ENCODE assay signal across 11 cellular contexts in genomic region chrX:30812326-30812725, GRCh38.
DNase-seq lines count a peak whose midpoint lies in the region; ATAC-seq, FAIRE-seq and TF ChIP-seq lines count a peak whose summit lies in the region.
"Had no signal": no experiment of that assay in that cellular context is flagged by ENCODE, and none has a peak within 500 bp of the region (broad histone marks: within the 10 kb centered on the region; RNA-seq: fewer than 3 reads in every experiment).

No MANE protein-coding gene starts in this region.

- H3K27me3 Mint-ChIP-seq in activated CD8-positive, alpha-beta T cell treated with anti-CD3 and anti-CD28 coated beads for 36 hours: no peaks in the 10 kb centered on the region
- H3K27me3 Mint-ChIP-seq: stimulated activated naive CD8-positive, alpha-beta T cell treated with anti-CD3 and anti-CD28 coated beads, Interleukin-15, Interleukin-2, amounts not matched to agents 100 ng/mL and 50 ng/mL, for 24 hours had no signal

- no peak overlapping the region for H3K4me2 ChIP-seq in Loucy (ENCODE audit: low read depth, low read length, poor library complexity, severe bottlenecking)

- no peak overlapping the region for H3K27ac Mint-ChIP-seq in activated CD8-positive, alpha-beta T cell treated with anti-CD3 and anti-CD28 coated beads for 36 hours
- H3K27ac Mint-ChIP-seq: stimulated activated naive CD8-positive, alpha-beta T cell treated with anti-CD3 and anti-CD28 coated beads, Interleukin-15, Interleukin-2, amounts not matched to agents 100 ng/mL and 50 ng/mL, for 24 hours had no signal

- no peaks in the 10 kb centered on the region for H3K4me1 ChIP-seq in Loucy (ENCODE audit: insufficient read depth, low read length, poor library complexity, severe bottlenecking)

- no peak for TF ChIP-seq POLR2A in GM12891 (IDR thresholded peaks at IDR 0.05; ENCODE audit: low read depth, low read length)

- H3K9me3 ChIP-seq in Loucy (ENCODE audit: insufficient read depth, low read depth, low read length): no peaks in the 10 kb centered on the region

- H3K36me3 Mint-ChIP-seq in activated CD8-positive, alpha-beta T cell treated with anti-CD3 and anti-CD28 coated beads for 36 hours (ENCODE audit: low read depth): no peaks in the 10 kb centered on the region

- H3K4me3 ChIP-seq in Loucy (ENCODE audit: low read length, poor library complexity, severe bottlenecking): no peak overlapping the region
- no peak overlapping the region for H3K4me3 ChIP-seq in H7 (ENCODE audit: insufficient read depth, low read depth, low read length)

- no peaks in the 10 kb centered on the region for H3K4me1 Mint-ChIP-seq in activated CD8-positive, alpha-beta T cell treated with anti-CD3 and anti-CD28 coated beads for 36 hours (ENCODE audit: low read depth)

- H3K36me3 ChIP-seq in Loucy (ENCODE audit: insufficient read depth, low read length): no peaks in the 10 kb centered on the region
- H3K36me3 ChIP-seq in H7 (replicated peaks; ENCODE audit: control insufficient read depth, insufficient read depth, low read length): no peaks in the 10 kb centered on the region

- H3K9ac ChIP-seq in Loucy (ENCODE audit: low read depth, low read length, poor library complexity, severe bottlenecking): no peak overlapping the region

- H3K9me3 Mint-ChIP-seq in activated CD8-positive, alpha-beta T cell treated with anti-CD3 and anti-CD28 coated beads for 36 hours: no peaks in the 10 kb centered on the region
- H3K9me3 Mint-ChIP-seq: stimulated activated naive CD8-positive, alpha-beta T cell treated with anti-CD3 and anti-CD28 coated beads, Interleukin-15, Interleukin-2, amounts not matched to agents 100 ng/mL and 50 ng/mL, for 24 hours had no signal

- intact Hi-C loops in activated CD8-positive, alpha-beta T cell treated with anti-CD3 and anti-CD28 coated beads for 36 hours (cut with micrococcal nuclease): no loop called here

- H2AFZ ChIP-seq in Loucy (ENCODE audit: low read length): peak overlapping the region; percentile 36; the same call in 1 of the 2 replicates

- CTCF ChIA-PET in activated CD8-positive, alpha-beta T cell treated with anti-CD3 and anti-CD28 coated beads for 36 hours (lab: Charles Lee): interaction anchor here (1.1 kb wide), 1 partner anchor 11 kb away, joined by 3 read pairs; no protein-coding TSS in a partner anchor

- POLR2A ChIA-PET in activated CD8-positive, alpha-beta T cell treated with anti-CD3 and anti-CD28 coated beads for 36 hours (lab: Charles Lee): no interaction called here

- H3K9me2 ChIP-seq in Loucy (replicated peaks; ENCODE audit: low read depth, low read length): no peaks in the 10 kb centered on the region

- H3K4me3 Mint-ChIP-seq in activated CD8-positive, alpha-beta T cell treated with anti-CD3 and anti-CD28 coated beads for 36 hours: no peak overlapping the region
- H3K4me3 Mint-ChIP-seq: stimulated activated naive CD8-positive, alpha-beta T cell treated with anti-CD3 and anti-CD28 coated beads, Interleukin-15, Interleukin-2, amounts not matched to agents 100 ng/mL and 50 ng/mL, for 24 hours had no signal

- H3K27me3 ChIP-seq in Loucy (ENCODE audit: insufficient read depth, low read length, poor library complexity, severe bottlenecking) (no peaks in the 10 kb centered on the region), H7 (ENCODE audit: control insufficient read depth, insufficient read depth, low read length) (no peaks in the 10 kb centered on the region)

- peak; percentile 94 for FAIRE-seq in GM12891 (lab: Jason Lieb, UNC)

- H3K79me2 ChIP-seq in Loucy (ENCODE audit: insufficient read depth, low read length): no peaks in the 10 kb centered on the region

- peak; percentile 97 for ATAC-seq in GM19463 (IDR thresholded peaks at IDR 0.05; ENCODE audit: unreplicated experiment)
- peak; percentile 88 for ATAC-seq in HG02973 (IDR thresholded peaks at IDR 0.05; ENCODE audit: unreplicated experiment)
- ATAC-seq in activated CD8-positive, alpha-beta T cell treated with anti-CD3 and anti-CD28 coated beads for 36 hours: no peak

- H3F3A ChIP-seq in Loucy (ENCODE audit: low read depth): no peaks in the 10 kb centered on the region

- DNase-seq in GM12891 (ENCODE audit: insufficient read length, low spot score) (no peak), amniotic stem cell (lab: John Stamatoyannopoulos, UW) (no peak), ureter (ENCODE audit: low spot score) (no peak), H7 (no peak)
- DNase-seq in activated CD8-positive, alpha-beta T cell treated with anti-CD3 and anti-CD28 coated beads for 36 hours: no peak
- DNase-seq: GF-D8, NCI-H2081 treated with DMSO at 0.1 percent for 48 hours had no signal

- no peak for TF ChIP-seq CTCF in Loucy (conservative IDR thresholded peaks at IDR 0.05; ENCODE audit: low read length)
- no peak for TF ChIP-seq CTCF in activated CD8-positive, alpha-beta T cell treated with anti-CD3 and anti-CD28 coated beads for 36 hours (IDR thresholded peaks at IDR 0.05)

- no peaks in the 10 kb centered on the region for H4K20me1 ChIP-seq in Loucy (ENCODE audit: insufficient read depth, low read length, poor library complexity, severe bottlenecking)

TF ChIP-seq in GM12891, 5 proteins besides CTCF, POLR2A, EP300 and RAD21:
- TF ChIP-seq PAX5 (IDR thresholded peaks at IDR 0.05; ENCODE audit: insufficient read depth, low read length, severe bottlenecking): no peak
- no peak for TF ChIP-seq POU2F2 (IDR thresholded peaks at IDR 0.05; ENCODE audit: low read depth, low read length)
- TF ChIP-seq TAF1 (IDR thresholded peaks at IDR 0.05; ENCODE audit: low read depth, low read length): no peak
- peak; percentile 89 for TF ChIP-seq SPI1 (IDR thresholded peaks at IDR 0.05; ENCODE audit: low read depth, low read length)
- TF ChIP-seq POLR2AphosphoS5 (IDR thresholded peaks at IDR 0.05; ENCODE audit: low read depth, low read length): no peak
